ENCODE assay signal across 19 cellular contexts in the genomic region with DNA sequence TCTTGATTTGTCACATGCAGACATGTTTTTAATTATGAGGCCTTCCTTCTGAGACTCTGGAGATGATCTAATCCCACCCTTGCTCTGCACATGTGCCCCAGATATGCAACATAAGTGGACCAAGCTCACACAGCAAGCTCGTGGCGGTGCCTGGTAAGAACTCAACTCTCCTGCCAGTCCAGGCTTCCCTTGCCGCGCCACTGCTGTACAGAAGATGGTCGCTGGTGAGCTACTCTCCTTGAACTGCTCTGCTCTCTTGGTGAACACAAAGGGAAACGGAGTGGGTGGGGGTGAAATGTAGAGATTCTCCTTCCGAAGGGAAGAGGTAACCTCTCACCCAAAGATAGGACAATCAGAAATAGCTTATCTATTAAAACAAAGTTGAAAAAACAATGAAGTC. TPM values are rescaled to one million over a fixed set of nuclear protein-coding genes. Genes with fewer than 3 reads are reported as not detected.
DNase-seq lines count a peak whose midpoint lies in the region; ATAC-seq and TF ChIP-seq lines count a peak whose summit lies in the region.
"Had no signal": no experiment of that assay in that cellular context is flagged by ENCODE, and none has a peak within 500 bp of the region (broad histone marks: within the 10 kb centered on the region; RNA-seq: fewer than 3 reads in every experiment).

No MANE protein-coding gene starts in this region.

- H4K12ac ChIP-seq in trophoblast cell (ENCODE audit: low read depth, low read length), result no peak overlapping the region

- no CpG with 5 or more reads among the region's 7 CpGs for WGBS in trophoblast cell (ENCODE audit: extremely low coverage, insufficient coverage, insufficient read length)

- H3K27me3 ChIP-seq in ascending aorta (no peaks in the 10 kb centered on the region), trophoblast cell (ENCODE audit: insufficient read depth, low read length) (no peaks in the 10 kb centered on the region), MM.1S (replicated peaks; ENCODE audit: insufficient read depth, low read length) (no peaks in the 10 kb centered on the region)
- H3K27me3 ChIP-seq: uterus had no signal

- H3K27me3 Mint-ChIP-seq in Calu3 (ENCODE audit: unreplicated experiment), result no peaks in the 10 kb centered on the region
- H3K27me3 Mint-ChIP-seq: activated T-cell treated with anti-CD3 and anti-CD28 coated beads, Interleukin-2, amount 50 U/mL, for 24 hours had no signal

- H3K27ac Mint-ChIP-seq in Calu3 (ENCODE audit: unreplicated experiment), result peak overlapping the region; percentile 68
- H3K27ac Mint-ChIP-seq: activated T-cell treated with anti-CD3 and anti-CD28 coated beads, Interleukin-2, amount 50 U/mL, for 24 hours; natural killer cell had no signal

- H3K4me1 Mint-ChIP-seq in Calu3 (ENCODE audit: low read depth, unreplicated experiment), result peaks cover 52% of the 10 kb centered on the region
- H3K4me1 Mint-ChIP-seq: natural killer cell had no signal

- intact Hi-C loops in Calu3 (cut with micrococcal nuclease; ENCODE audit: unreplicated experiment) (no loop called here), ascending aorta (cut with DNase I) (no loop called here)

- no peak overlapping the region for H3K9ac ChIP-seq in trophoblast cell (ENCODE audit: low read length)
- H3K9ac ChIP-seq in MM.1S (ENCODE audit: low read length), result no peak overlapping the region

- H3K36me3 Mint-ChIP-seq in Calu3 (ENCODE audit: insufficient read depth, unreplicated experiment), result peaks cover 96% of the 10 kb centered on the region
- H3K36me3 Mint-ChIP-seq: natural killer cell had no signal

- H3K36me3 ChIP-seq in ascending aorta, result peaks cover 23 to 28% of the 10 kb centered on the region in 2 donors
- H3K36me3 ChIP-seq in trophoblast cell (ENCODE audit: control insufficient read depth in 1 of 2, insufficient read depth in 2 of 2, low read length in 2 of 2), result peaks cover 12% of the 10 kb centered on the region in 2 experiments
- H3K36me3 ChIP-seq in MM.1S (replicated peaks; ENCODE audit: insufficient read depth, low read length), result no peaks in the 10 kb centered on the region
- H3K36me3 ChIP-seq: uterus had no signal

- H3K4me2 ChIP-seq in trophoblast cell (ENCODE audit: low read length) (no peak overlapping the region), MM.1S (ENCODE audit: low read depth, low read length) (no peak overlapping the region)

- H3K79me2 ChIP-seq in trophoblast cell (ENCODE audit: control insufficient read depth, insufficient read depth, low read length, poor library complexity) (no peaks in the 10 kb centered on the region), MM.1S (ENCODE audit: low read length) (no peaks in the 10 kb centered on the region)

- TF ChIP-seq CTCF in Calu3 (IDR thresholded peaks at IDR 0.05; ENCODE audit: unreplicated experiment) (no peak), ascending aorta (IDR thresholded peaks at IDR 0.05) (no peak), foreskin fibroblast (IDR thresholded peaks at IDR 0.05; ENCODE audit: low read depth, low read length) (no peak), MM.1S (IDR thresholded peaks at IDR 0.05; ENCODE audit: low read length) (no peak)

- H2BK12ac ChIP-seq in trophoblast cell (ENCODE audit: low read length), result peak overlapping the region; percentile 30

- H3K14ac ChIP-seq in trophoblast cell (ENCODE audit: low read length), result peak overlapping the region; percentile 1

- H3K4ac ChIP-seq in trophoblast cell (ENCODE audit: low read depth, low read length), result peak overlapping the region; percentile 65

- no peaks in the 10 kb centered on the region for H3K9me3 Mint-ChIP-seq in Calu3 (ENCODE audit: low read depth, unreplicated experiment)
- H3K9me3 Mint-ChIP-seq: activated T-cell treated with anti-CD3 and anti-CD28 coated beads, Interleukin-2, amount 50 U/mL, for 24 hours; natural killer cell had no signal

- BruUV-seq in Calu3 (replicated peaks; lab: Mats Ljungman, UMichigan), result no TSS peak

- H4K91ac ChIP-seq in trophoblast cell (ENCODE audit: low read depth, low read length), result no peak overlapping the region

- DNase-seq in Calu3, result no peak
- DNase-seq in ascending aorta (ENCODE audit: low spot score in 2 of 2), result no peak
- DNase-seq in foreskin fibroblast, result peak; percentile 62 to 87
- DNase-seq in trophoblast cell, result no peak
- no peak for DNase-seq in MM.1S
- no peak for DNase-seq in activated CD8-positive, alpha-beta memory T cell treated with anti-CD3 and anti-CD28 coated beads, Interleukin-2, amount 50 U/mL, for 48 hours
- DNase-seq in SHP77 treated with DMSO at 0.1 percent for 48 hours (lab: John Stamatoyannopoulos, UW), result no peak
- DNase-seq: activated naive CD4-positive, alpha-beta T cell; activated T-cell treated with anti-CD3 and anti-CD28 coated beads, Interleukin-2, amount 50 U/mL, for 24 hours; central memory CD4-positive, alpha-beta T cell; DMS 273 treated with DMSO at 0.1 percent for 48 hours; kidney; natural killer cell; NCI-H526 treated with DMSO at 0.1 percent for 48 hours; uterus had no signal

- no peak for ATAC-seq in GM18867 (IDR thresholded peaks at IDR 0.05; ENCODE audit: unreplicated experiment)
- ATAC-seq: K562, natural killer cell, Right ventricle myocardium inferior had no signal

- H3K4me3 ChIP-seq in ascending aorta (no peak overlapping the region), foreskin fibroblast (ENCODE audit: low read depth in 1 of 2, low read length in 2 of 2) (peak overlapping the region in 1 of 2 donors; percentile 31), trophoblast cell (ENCODE audit: low read depth, low read length) (no peak overlapping the region), MM.1S (ENCODE audit: low read length) (no peak overlapping the region)
- H3K4me3 ChIP-seq: K562, uterus had no signal

- H3K9me3 ChIP-seq in ascending aorta (no peaks in the 10 kb centered on the region), trophoblast cell (ENCODE audit: insufficient read depth, low read depth, low read length) (no peaks in the 10 kb centered on the region), MM.1S (replicated peaks; ENCODE audit: insufficient read depth, low read length) (no peaks in the 10 kb centered on the region)
- H3K9me3 ChIP-seq: uterus had no signal

- no peaks in the 10 kb centered on the region for H3F3A ChIP-seq in MM.1S (ENCODE audit: insufficient read depth, low read length)

- H2BK5ac ChIP-seq in trophoblast cell (ENCODE audit: low read depth, low read length, poor library complexity), result no peak overlapping the region

- H2AFZ ChIP-seq in trophoblast cell (ENCODE audit: insufficient read depth, low read length, poor library complexity) (no peak overlapping the region), MM.1S (ENCODE audit: low read length) (no peak overlapping the region)

- peak overlapping the region; percentile 18 for H2BK120ac ChIP-seq in trophoblast cell (ENCODE audit: insufficient read depth, low read length, poor library complexity)

- peaks cover 6 to 36% of the 10 kb centered on the region in 2 donors for H3K4me1 ChIP-seq in ascending aorta
- H3K4me1 ChIP-seq in trophoblast cell (ENCODE audit: control insufficient read depth in 1 of 2, insufficient read depth in 2 of 2, low read length in 2 of 2), result peaks cover 19 to 27% of the 10 kb centered on the region in 2 experiments
- no peaks in the 10 kb centered on the region for H3K4me1 ChIP-seq in MM.1S (ENCODE audit: low read length)

- CTCF ChIA-PET in Calu3 (lab: Charles Lee), result interaction anchor here (0.5 to 0.7 kb wide), 2 partner anchors 9 to 19 kb away, joined by 3 to 4 read pairs; no protein-coding TSS in a partner anchor

- peak overlapping the region; percentile 8 for H3K18ac ChIP-seq in trophoblast cell (ENCODE audit: low read length)

- peaks cover 25% of the 10 kb centered on the region for H3K79me1 ChIP-seq in trophoblast cell (ENCODE audit: low read length)

- H4K8ac ChIP-seq in trophoblast cell (ENCODE audit: low read depth, low read length), result no peak overlapping the region

- peak overlapping the region; percentile 14 for H3K4me3 Mint-ChIP-seq in Calu3 (ENCODE audit: low read depth, unreplicated experiment)
- H3K4me3 Mint-ChIP-seq: activated T-cell treated with anti-CD3 and anti-CD28 coated beads, Interleukin-2, amount 50 U/mL, for 24 hours; natural killer cell had no signal

- H3K27ac ChIP-seq in ascending aorta, result peak overlapping the region; percentile 21 to 96
- H3K27ac ChIP-seq in trophoblast cell (ENCODE audit: low read depth, low read length), result no peak overlapping the region
- H3K27ac ChIP-seq in MM.1S (ENCODE audit: low read length), result no peak overlapping the region
- H3K27ac ChIP-seq: C4-2B had no signal

- peak overlapping the region; percentile 8 for H2AK5ac ChIP-seq in trophoblast cell (ENCODE audit: low read length)

- H4K20me1 ChIP-seq in MM.1S (ENCODE audit: insufficient read depth, low read length), result no peaks in the 10 kb centered on the region

- no peaks in the 10 kb centered on the region for H3K9me2 ChIP-seq in MM.1S (replicated peaks; ENCODE audit: insufficient read depth, low read length)

- H3K23ac ChIP-seq in trophoblast cell (ENCODE audit: low read length), result no peak overlapping the region

RNA-seq across cellular contexts. Expression of a gene that starts 25.7 kb away (rescaled TPM):
- total RNA-seq in Calu3 (2022) (468 and 474 TPM in 2 replicates), ascending aorta (68.2 TPM)
- 105 and 106 TPM in 2 replicates for polyA plus RNA-seq in trophoblast cell (2013)

RNA-seq across cellular contexts. Expression of a gene that starts 39.9 kb away (rescaled TPM):
- total RNA-seq in Calu3 (2022) (46.9 and 52.2 TPM in 2 replicates), ascending aorta (not detected)
- 26.3 and 28.5 TPM in 2 replicates for polyA plus RNA-seq in trophoblast cell (2013)

Comparison
In these comparisons a context has a peak if more than half of its experiments do, and no peak if none do; other contexts are left out.
1. DNase-seq: peak in foreskin fibroblast (2 of 2); none in Calu3 (single experiment), ascending aorta (0 of 2), trophoblast cell (0 of 2), MM.1S (single experiment), activated CD8-positive, alpha-beta memory T cell treated with anti-CD3 and anti-CD28 coated beads, Interleukin-2, amount 50 U/mL, for 48 hours (single experiment) and SHP77 treated with DMSO at 0.1 percent for 48 hours (single experiment).
2. H3K27ac ChIP-seq: peak in ascending aorta (2 of 2); none in trophoblast cell (single experiment) and MM.1S (single experiment).
3. RNA of a gene that starts 39.9 kb away (total RNA-seq): 46.9 to 52.2 TPM in Calu3; not detected in ascending aorta (single experiment); every median in the first group is over 10 times any median in the second.